Comparison of ENCODE assay signal across 9 cellular contexts in genomic region chr3:140186421-140186920, GRCh38.
DNase-seq lines count a peak whose midpoint lies in the region; ATAC-seq and TF ChIP-seq lines count a peak whose summit lies in the region.
"Had no signal": no experiment of that assay in that cellular context is flagged by ENCODE, and none has a peak within 500 bp of the region (broad histone marks: within the 10 kb centered on the region; RNA-seq: fewer than 3 reads in every experiment).

No MANE protein-coding gene starts in this region.

- no peaks in the 10 kb centered on the region for H3K9me3 Mint-ChIP-seq in T-helper 2 cell treated with Interferon-gamma antibody and Interleukin-4, amounts not matched to agents 5 μg/mL and 100 μg/mL, for 36 hours

- intact Hi-C loops in heart right ventricle (cut with DNase I), result no loop called here

- peaks cover 5 to 39% (median 18%) of the 10 kb centered on the region in 9 donors for H3K4me1 ChIP-seq in heart right ventricle

- H3K4me1 Mint-ChIP-seq in T-helper 2 cell treated with Interferon-gamma antibody and Interleukin-4, amounts not matched to agents 5 μg/mL and 100 μg/mL, for 36 hours (ENCODE audit: low read depth), result no peaks in the 10 kb centered on the region

- H3K27me3 ChIP-seq in heart right ventricle, result no peaks in the 10 kb centered on the region

- peak; percentile 95 for DNase-seq in NCI-H1092 treated with DMSO at 0.1 percent for 48 hours (lab: John Stamatoyannopoulos, UW)
- DNase-seq in SW480 (ENCODE audit: low spot score), result peak; percentile 53
- DNase-seq in heart right ventricle, result peak in 1 of 2 donors; percentile 45
- peak; percentile 74 for DNase-seq in superior temporal gyrus (ENCODE audit: extremely low spot score)
- DNase-seq in T-helper 2 cell treated with Interferon-gamma antibody and Interleukin-4, amounts not matched to agents 5 μg/mL and 100 μg/mL, for 36 hours (ENCODE audit: low spot score), result no peak
- DNase-seq: occipital lobe had no signal

- ATAC-seq in heart right ventricle (peak; percentile 64 to 89 (median 83)), GM19397 (IDR thresholded peaks at IDR 0.05; ENCODE audit: unreplicated experiment) (no peak), HG02973 (IDR thresholded peaks at IDR 0.05; ENCODE audit: unreplicated experiment) (no peak)

- no peak overlapping the region for H3K27ac Mint-ChIP-seq in T-helper 2 cell treated with Interferon-gamma antibody and Interleukin-4, amounts not matched to agents 5 μg/mL and 100 μg/mL, for 36 hours

- peaks cover 1% of the 10 kb centered on the region for H3K27me3 Mint-ChIP-seq in T-helper 2 cell treated with Interferon-gamma antibody and Interleukin-4, amounts not matched to agents 5 μg/mL and 100 μg/mL, for 36 hours (ENCODE audit: low read depth)

- H3K4me3 Mint-ChIP-seq in T-helper 2 cell treated with Interferon-gamma antibody and Interleukin-4, amounts not matched to agents 5 μg/mL and 100 μg/mL, for 36 hours, result no peak overlapping the region

- H3K27ac ChIP-seq in heart right ventricle, result peak overlapping the region in 9 of 10 donors; percentile 35 to 86 (median 82)
- H3K27ac ChIP-seq: epithelial cell of prostate had no signal

- no peaks in the 10 kb centered on the region for H3K36me3 ChIP-seq in heart right ventricle

- no peak for TF ChIP-seq CTCF in heart right ventricle (IDR thresholded peaks at IDR 0.05)

- H3K4me3 ChIP-seq in heart right ventricle, result no peak overlapping the region

- no peaks in the 10 kb centered on the region for H3K9me3 ChIP-seq in heart right ventricle

- H3K36me3 Mint-ChIP-seq in T-helper 2 cell treated with Interferon-gamma antibody and Interleukin-4, amounts not matched to agents 5 μg/mL and 100 μg/mL, for 36 hours (ENCODE audit: low read depth), result no peaks in the 10 kb centered on the region

Comparison
In these comparisons a context has a peak if more than half of its experiments do, and no peak if none do; other contexts are left out.
1. ATAC-seq: peak in heart right ventricle (8 of 8); none in GM19397 (single experiment) and HG02973 (single experiment).